10 cellular contexts compared by ENCODE assay signal in the genomic region with DNA sequence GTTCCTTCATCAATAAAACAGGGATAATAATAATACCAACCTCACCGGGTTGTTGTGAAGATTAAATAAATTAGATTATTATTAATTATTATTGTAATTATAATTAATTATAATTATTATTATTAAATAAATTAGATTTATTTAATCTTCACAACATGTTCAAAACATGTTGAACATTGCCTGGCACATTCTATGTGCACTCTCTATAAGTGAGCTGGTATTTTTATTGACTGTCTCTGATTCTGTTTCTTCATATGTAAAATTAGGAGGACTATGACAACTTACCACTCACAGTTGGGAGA. TPM values are rescaled to one million over a fixed set of nuclear protein-coding genes. Genes with fewer than 3 reads are reported as not detected.
"Had no signal": no experiment of that assay in that cellular context is flagged by ENCODE, and none has a peak within 500 bp of the region (broad histone marks: within the 10 kb centered on the region; RNA-seq: fewer than 3 reads in every experiment).

No MANE protein-coding gene starts in this region.

- H3K4me3 Mint-ChIP-seq: IgD-negative memory B cell had no signal

- H3K36me3 Mint-ChIP-seq: IgD-negative memory B cell had no signal

- ATAC-seq: K562 had no signal

- H3K9ac ChIP-seq: KMS-11 had no signal

- DNase-seq: IMR-90, KBM-7, KG1 had no signal

- H3K27ac Mint-ChIP-seq: IgD-negative memory B cell had no signal

- H3K27ac ChIP-seq: HL-60, KMS-11 had no signal

- H3K9me3 Mint-ChIP-seq: IgD-negative memory B cell had no signal

- H3K4me1 Mint-ChIP-seq: IgD-negative memory B cell had no signal

- FAIRE-seq: HTR-8/SVneo, K562 had no signal

- H3K4me3 ChIP-seq: K562 had no signal

- H3K4me2 ChIP-seq: KMS-11 had no signal

RNA-seq across cellular contexts. Expression of a gene that starts 0.8 kb away (rescaled TPM):
- total RNA-seq: HT-29, HT1080, IMR-90, K562 had no signal
- polyA plus RNA-seq: IgD-negative memory B cell, IMR-90, K562 had no signal
